13 cellular contexts compared by ENCODE assay signal in the genomic region with DNA sequence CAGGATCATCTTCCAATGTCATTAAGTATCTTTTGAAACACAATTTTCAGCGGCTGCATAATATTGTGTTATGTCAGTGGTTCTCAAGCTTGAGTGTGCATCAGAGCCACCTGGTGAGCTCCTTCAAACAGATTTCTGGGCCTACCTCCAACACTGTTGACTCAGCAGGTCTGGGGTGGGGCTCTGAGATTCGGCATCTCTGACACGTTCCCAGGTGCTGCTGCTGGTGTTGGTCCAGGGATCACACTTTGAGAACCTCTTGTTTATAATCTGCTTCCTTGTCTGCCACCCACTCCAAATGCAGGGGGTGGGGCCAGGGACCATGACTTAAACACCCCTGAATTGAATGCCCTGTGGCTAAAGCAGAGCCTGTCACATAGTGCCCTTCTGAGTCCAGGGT.
A peak's percentile ranks its signal among the peaks of the same experiment; 100 is the strongest.
DNase-seq lines count a peak whose midpoint lies in the region; ATAC-seq, FAIRE-seq and TF ChIP-seq lines count a peak whose summit lies in the region.
"Had no signal": no experiment of that assay in that cellular context is flagged by ENCODE, and none has a peak within 500 bp of the region (broad histone marks: within the 10 kb centered on the region; RNA-seq: fewer than 3 reads in every experiment).

No MANE protein-coding gene starts in this region.

- in situ Hi-C loops in GM12878 (cut with MboI): loop anchor here (25.0 kb wide), 1 partner anchor 1181 kb away; no protein-coding TSS in a partner anchor

- no peak overlapping the region for H3K4me3 ChIP-seq in GM12878

- no peak for TF ChIP-seq RAD21 in GM12878 (IDR thresholded peaks at IDR 0.05; ENCODE audit: insufficient read depth, low read depth, low read length)

- H3K4me1 ChIP-seq in GM12878 (ENCODE audit: control insufficient read depth, insufficient read depth, low read length): peaks cover 30% of the 10 kb centered on the region

- H3K27ac ChIP-seq in GM12878 (ENCODE audit: control insufficient read depth, insufficient read depth): peak overlapping the region; percentile 30; the same call in 1 of the 2 replicates
- H3K27ac ChIP-seq: HL-60 had no signal

- SMC1A ChIA-PET in GM12878 (lab: Charles Lee; ENCODE audit: uncharacterized antibody, unreplicated experiment): interaction anchor here (1.2 to 6.4 kb wide), 6 partner anchors 11 to 445 kb away, joined by 3 to 46 read pairs (median 20); no protein-coding TSS in a partner anchor

- no peak overlapping the region for H3K4me2 ChIP-seq in GM12878 (ENCODE audit: control insufficient read depth, insufficient read depth)

- no peak for TF ChIP-seq POLR2A in GM12878 (IDR thresholded peaks at IDR 0.05; ENCODE audit: low read depth, low read length)

- DNase-seq in ELF-1 (ENCODE audit: low read depth, low spot score): peak; percentile 25
- peak; percentile 87 for DNase-seq in NCI-H2029 (lab: John Stamatoyannopoulos, UW)
- no peak for DNase-seq in GM12878 (ENCODE audit: low read depth, low spot score)
- no peak for DNase-seq in omental fat pad (ENCODE audit: low spot score)
- no peak for DNase-seq in activated CD8-positive, alpha-beta memory T cell treated with anti-CD3 and anti-CD28 coated beads, Interleukin-2, amount 50 U/mL, for 48 hours
- DNase-seq: aorta; immature natural killer cell; NCI-H446 treated with DMSO at 0.1 percent for 48 hours; stimulated activated CD4-positive, alpha-beta T cell treated with anti-CD3 and anti-CD28 coated beads, Interleukin-15, amount 100 ng/mL, for 24 hours; stimulated activated naive B cell treated with anti-CD40 and anti-IgM and Interleukin-4, amounts not matched to agents 10 μg/mL and 1 μg/mL and 100 μg/mL, for 72 hours had no signal

- no peaks in the 10 kb centered on the region for H3K79me2 ChIP-seq in GM12878 (ENCODE audit: control insufficient read depth, insufficient read depth, low read length)

- peak overlapping the region; percentile 39 for H2AFZ ChIP-seq in GM12878 (ENCODE audit: control insufficient read depth, low read depth, low read length)

- H3K27me3 ChIP-seq in GM12878 (replicated peaks in 1 of 2; ENCODE audit: control insufficient read depth in 2 of 2, insufficient read depth in 2 of 2, low read length in 1 of 2): no peaks in the 10 kb centered on the region

- H3K9me3 ChIP-seq in GM12878 (replicated peaks; ENCODE audit: control insufficient read depth, insufficient read depth, low read length): no peaks in the 10 kb centered on the region

- no TSS peak for BruUV-seq in GM12878 (replicated peaks; lab: Mats Ljungman, UMichigan)

- CTCF ChIA-PET in GM12878 (lab: Yijun Ruan, JAX): interaction anchor here (0.7 to 4.9 kb wide), 7 partner anchors 10 to 170 kb away, joined by 3 to 97 read pairs (median 3); no protein-coding TSS in a partner anchor

- 76% methylated on average over 3 of the region's 3 CpGs for WGBS in GM12878 (ENCODE audit: insufficient coverage, insufficient replicate concordance, low lambda C conversion rate, missing lambda C conversion rate)

- POLR2A ChIA-PET in GM12878 (lab: Charles Lee): no interaction called here

- intact Hi-C loops in GM12878 (cut with micrococcal nuclease; ENCODE audit: unreplicated experiment): no loop called here

- TF ChIP-seq CTCF in GM12878 (IDR thresholded peaks at IDR 0.05 in 2 of 3, conservative IDR thresholded peaks at IDR 0.05 in 1 of 3; ENCODE audit: control insufficient read depth in 2 of 3, extremely low read depth in 1 of 3, insufficient read depth in 1 of 3, low read depth in 3 of 3, low read length in 3 of 3): no peak
- no peak for TF ChIP-seq CTCF in omental fat pad (IDR thresholded peaks at IDR 0.05)

- FAIRE-seq in GM12878 (lab: Jason Lieb, UNC): no peak

- RAD21 ChIA-PET in GM12878 (lab: Charles Lee; ENCODE audit: unreplicated experiment): interaction anchor here (1.3 to 4.3 kb wide), 3 partner anchors 25 to 48 kb away, joined by 4 to 33 read pairs (median 14); no protein-coding TSS in a partner anchor

- H3K9ac ChIP-seq in GM12878 (ENCODE audit: control insufficient read depth, insufficient read depth, low read length): no peak overlapping the region

- TF ChIP-seq EP300 in GM12878 (IDR thresholded peaks at IDR 0.05; ENCODE audit: borderline replicate concordance in 1 of 2, control insufficient read depth in 1 of 2, low read depth in 2 of 2, low read length in 2 of 2): no peak

- H3K36me3 ChIP-seq in GM12878 (ENCODE audit: control insufficient read depth in 2 of 2, insufficient read depth in 2 of 2, low read length in 1 of 2): no peaks in the 10 kb centered on the region

- H4K20me1 ChIP-seq in GM12878 (ENCODE audit: control insufficient read depth, insufficient read depth): no peaks in the 10 kb centered on the region

- ATAC-seq in GM12878: no peak
- peak; percentile 29 for ATAC-seq in omental fat pad (ENCODE audit: low FRiP score)
- ATAC-seq in HG03460 (IDR thresholded peaks at IDR 0.05; ENCODE audit: unreplicated experiment): no peak
- ATAC-seq in HG03457 (IDR thresholded peaks at IDR 0.05; ENCODE audit: unreplicated experiment): no peak
- ATAC-seq: stimulated activated naive B cell treated with anti-CD40 and anti-IgM and Interleukin-4, amounts not matched to agents 10 μg/mL and 1 μg/mL and 100 μg/mL, for 72 hours had no signal

TF ChIP-seq in GM12878, 131 proteins besides CTCF, POLR2A, EP300 and RAD21:
- TF ChIP-seq SUZ12 (IDR thresholded peaks at IDR 0.05; ENCODE audit: unreplicated experiment) (no peak), KAT2A (conservative IDR thresholded peaks at IDR 0.05; ENCODE audit: control insufficient read depth, low read depth, low read length) (no peak), FOXK2 (IDR thresholded peaks at IDR 0.05) (no peak), NR2C1 (IDR thresholded peaks at IDR 0.05) (no peak), TCF12 (IDR thresholded peaks at IDR 0.05; ENCODE audit: low read depth, low read length) (no peak), IKZF1 (conservative IDR thresholded peaks at IDR 0.05) (no peak), CHD2 (IDR thresholded peaks at IDR 0.05; ENCODE audit: borderline replicate concordance, low read depth, low read length) (no peak), TAF1 (IDR thresholded peaks at IDR 0.05; ENCODE audit: borderline replicate concordance, low read depth, low read length) (no peak), CEBPB (IDR thresholded peaks at IDR 0.05; ENCODE audit: borderline replicate concordance in 1 of 2, low read depth in 2 of 2, low read length in 2 of 2) (no peak), RAD51 (IDR thresholded peaks at IDR 0.05) (no peak)
- TF ChIP-seq, protein P1, sequence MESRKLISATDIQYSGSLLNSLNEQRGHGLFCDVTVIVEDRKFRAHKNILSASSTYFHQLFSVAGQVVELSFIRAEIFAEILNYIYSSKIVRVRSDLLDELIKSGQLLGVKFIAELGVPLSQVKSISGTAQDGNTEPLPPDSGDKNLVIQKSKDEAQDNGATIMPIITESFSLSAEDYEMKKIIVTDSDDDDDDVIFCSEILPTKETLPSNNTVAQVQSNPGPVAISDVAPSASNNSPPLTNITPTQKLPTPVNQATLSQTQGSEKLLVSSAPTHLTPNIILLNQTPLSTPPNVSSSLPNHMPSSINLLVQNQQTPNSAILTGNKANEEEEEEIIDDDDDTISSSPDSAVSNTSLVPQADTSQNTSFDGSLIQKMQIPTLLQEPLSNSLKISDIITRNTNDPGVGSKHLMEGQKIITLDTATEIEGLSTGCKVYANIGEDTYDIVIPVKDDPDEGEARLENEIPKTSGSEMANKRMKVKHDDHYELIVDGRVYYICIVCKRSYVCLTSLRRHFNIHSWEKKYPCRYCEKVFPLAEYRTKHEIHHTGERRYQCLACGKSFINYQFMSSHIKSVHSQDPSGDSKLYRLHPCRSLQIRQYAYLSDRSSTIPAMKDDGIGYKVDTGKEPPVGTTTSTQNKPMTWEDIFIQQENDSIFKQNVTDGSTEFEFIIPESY (IDR thresholded peaks at IDR 0.05): no peak
TF ChIP-seq in GM12878: peak in this region for 0.

Comparison
In these comparisons a context has a peak if more than half of its experiments do, and no peak if none do; other contexts are left out.
1. DNase-seq: peak in ELF-1 (single experiment) and NCI-H2029 (single experiment); none in GM12878 (single experiment), omental fat pad (single experiment) and activated CD8-positive, alpha-beta memory T cell treated with anti-CD3 and anti-CD28 coated beads, Interleukin-2, amount 50 U/mL, for 48 hours (single experiment).